18 cellular contexts compared by ENCODE assay signal in the genomic region with DNA sequence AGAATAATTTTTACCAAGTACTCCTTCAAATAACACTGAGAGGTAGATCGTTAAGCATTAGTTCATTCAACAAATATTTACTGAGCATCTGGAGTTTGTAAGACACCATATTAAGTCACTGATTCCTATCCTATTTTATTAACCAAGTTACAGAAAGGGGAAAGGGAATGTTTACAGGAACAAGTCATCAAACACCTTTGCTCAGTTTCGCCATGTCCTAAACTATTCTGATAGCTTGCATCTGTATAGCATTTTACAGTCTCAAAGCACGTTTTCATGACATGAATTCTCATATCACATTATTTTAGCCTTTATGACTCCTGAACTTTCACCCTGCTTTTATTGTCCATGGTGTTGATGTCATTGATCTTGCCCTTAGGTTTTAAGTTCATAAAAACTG.
"Had no signal": no experiment of that assay in that cellular context is flagged by ENCODE, and none has a peak within 500 bp of the region (broad histone marks: within the 10 kb centered on the region; RNA-seq: fewer than 3 reads in every experiment).

No MANE protein-coding gene starts in this region.

- ATAC-seq: natural killer cell; stimulated activated naive B cell treated with anti-CD40 and anti-IgM and Interleukin-4, amounts not matched to agents 10 μg/mL and 1 μg/mL and 100 μg/mL, for 72 hours had no signal

- H3K9me3 Mint-ChIP-seq: activated B cell treated with CpG ODN at 0.5 μM for 24 hours; activated naive CD4-positive, alpha-beta T cell treated with anti-CD3 and anti-CD28 coated beads for 36 hours; endodermal cell; natural killer cell; stimulated activated naive B cell treated with anti-CD40 and anti-IgM and Interleukin-4, amounts not matched to agents 10 μg/mL and 1 μg/mL and 100 μg/mL, for 72 hours had no signal

- H3K4me1 Mint-ChIP-seq: activated B cell treated with CpG ODN at 0.5 μM for 24 hours; endodermal cell; natural killer cell; stimulated activated naive B cell treated with anti-CD40 and anti-IgM and Interleukin-4, amounts not matched to agents 10 μg/mL and 1 μg/mL and 100 μg/mL, for 72 hours had no signal

- H3K27ac Mint-ChIP-seq: activated B cell treated with CpG ODN at 0.5 μM for 24 hours; activated naive CD4-positive, alpha-beta T cell treated with anti-CD3 and anti-CD28 coated beads for 36 hours; endodermal cell; natural killer cell; stimulated activated naive B cell treated with anti-CD40 and anti-IgM and Interleukin-4, amounts not matched to agents 10 μg/mL and 1 μg/mL and 100 μg/mL, for 72 hours had no signal

- H3K4me3 Mint-ChIP-seq: activated B cell treated with CpG ODN at 0.5 μM for 24 hours; activated naive CD4-positive, alpha-beta T cell treated with anti-CD3 and anti-CD28 coated beads for 36 hours; endodermal cell; natural killer cell; stimulated activated naive B cell treated with anti-CD40 and anti-IgM and Interleukin-4, amounts not matched to agents 10 μg/mL and 1 μg/mL and 100 μg/mL, for 72 hours had no signal

- H3K36me3 Mint-ChIP-seq: natural killer cell; stimulated activated naive B cell treated with anti-CD40 and anti-IgM and Interleukin-4, amounts not matched to agents 10 μg/mL and 1 μg/mL and 100 μg/mL, for 72 hours had no signal

- H3K4me3 ChIP-seq: left ventricle myocardium inferior, sigmoid colon, vagina had no signal

- DNase-seq: activated B cell treated with CpG ODN at 0.5 μM for 24 hours; activated CD4-positive, alpha-beta T cell treated with anti-CD3 and anti-CD28 coated beads for 4 hours; activated CD4-positive, alpha-beta T cell treated with anti-CD3 and anti-CD28 coated beads, Interleukin-2, amount 50 U/mL, for 48 hours; activated naive CD4-positive, alpha-beta T cell treated with anti-CD3 and anti-CD28 coated beads for 36 hours; activated T-cell treated with anti-CD3 and anti-CD28 coated beads, Interleukin-2, amount 50 U/mL, for 48 hours; amygdala; cerebellar nuclear complex; cortex of kidney; endodermal cell; left ventricle myocardium inferior; natural killer cell; sigmoid colon; stimulated activated CD4-positive, alpha-beta T cell treated with anti-CD3 and anti-CD28 coated beads, Interleukin-2, amount 100 ng/mL, for 48 hours; stimulated activated CD8-positive, alpha-beta memory T cell treated with anti-CD3 and anti-CD28 coated beads, Interleukin-4, amount 100 ng/mL, for 48 hours; stimulated activated naive B cell treated with anti-CD40 and anti-IgM and Interleukin-4, amounts not matched to agents 10 μg/mL and 1 μg/mL and 100 μg/mL, for 72 hours; T1000; trophoblast cell had no signal
